Comparison of ENCODE assay signal across 9 cellular contexts in genomic region chr14:21711360-21711961, GRCh38. TPM values are rescaled to one million over a fixed set of nuclear protein-coding genes. Genes with fewer than 3 reads are reported as not detected.
DNase-seq lines count a peak whose midpoint lies in the region; ATAC-seq and TF ChIP-seq lines count a peak whose summit lies in the region.
"Had no signal": no experiment of that assay in that cellular context is flagged by ENCODE, and none has a peak within 500 bp of the region (broad histone marks: within the 10 kb centered on the region; RNA-seq: fewer than 3 reads in every experiment).

No MANE protein-coding gene starts in this region.

- H3K4me3 Mint-ChIP-seq in neural progenitor cell = no peak overlapping the region

- TF ChIP-seq CTCF in DOHH2 (IDR thresholded peaks at IDR 0.05; ENCODE audit: low read depth, low read length, poor library complexity, severe bottlenecking) (peak; percentile 84), neural progenitor cell (IDR thresholded peaks at IDR 0.05) (peak; percentile 90)

- H3K9ac ChIP-seq in neural progenitor cell = no peak overlapping the region

- H3K4me1 Mint-ChIP-seq in neural progenitor cell = no peaks in the 10 kb centered on the region

- DNase-seq in AG08395 (ENCODE audit: low spot score) (peak; percentile 4), HuH-7 (ENCODE audit: low spot score) (peak; percentile 26), SKM-1 (lab: John Stamatoyannopoulos, UW; ENCODE audit: unreplicated experiment) (peak; percentile 2), epidermal melanocyte (ENCODE audit: insufficient read length, low spot score) (peak; percentile 32), neural progenitor cell (ENCODE audit: low spot score) (peak; percentile 45), mucosa of gallbladder (ENCODE audit: low spot score) (no peak)

- peaks cover 28% of the 10 kb centered on the region for H3K27me3 ChIP-seq in DOHH2 (ENCODE audit: control insufficient read depth, low read length)
- H3K27me3 ChIP-seq in neural progenitor cell = no peaks in the 10 kb centered on the region
- H3K27me3 ChIP-seq: SJSA1 had no signal

- H3K9me3 Mint-ChIP-seq in neural progenitor cell = no peaks in the 10 kb centered on the region

- H3K79me2 ChIP-seq in DOHH2 (ENCODE audit: control insufficient read depth, low read length) = no peaks in the 10 kb centered on the region
- H3K79me2 ChIP-seq in neural progenitor cell (ENCODE audit: low read depth) = no peaks in the 10 kb centered on the region

- no peak overlapping the region for H3K27ac ChIP-seq in DOHH2 (ENCODE audit: low read depth, low read length)
- no peak overlapping the region for H3K27ac ChIP-seq in neural progenitor cell
- H3K27ac ChIP-seq: SJSA1 had no signal

- H3K4me1 ChIP-seq in DOHH2 (ENCODE audit: control insufficient read depth, low read length) = no peaks in the 10 kb centered on the region
- H3K4me1 ChIP-seq in neural progenitor cell = no peaks in the 10 kb centered on the region
- H3K4me1 ChIP-seq: SJSA1 had no signal

- peak overlapping the region; percentile 61 for H2AFZ ChIP-seq in neural progenitor cell (replicated peaks)

- H3F3A ChIP-seq in DOHH2 (ENCODE audit: control insufficient read depth, insufficient read depth) = no peaks in the 10 kb centered on the region
- H3F3A ChIP-seq in neural progenitor cell (ENCODE audit: low read depth) = no peaks in the 10 kb centered on the region

- no peaks in the 10 kb centered on the region for H3K27me3 Mint-ChIP-seq in neural progenitor cell (ENCODE audit: insufficient read depth, low read depth)

- no peak overlapping the region for H3K4me3 ChIP-seq in DOHH2 (ENCODE audit: low read length)
- H3K4me3 ChIP-seq in neural progenitor cell = no peak overlapping the region
- H3K4me3 ChIP-seq: SJSA1 had no signal

- no peak overlapping the region for H3K27ac Mint-ChIP-seq in neural progenitor cell

- H3K9me3 ChIP-seq in DOHH2 (ENCODE audit: control insufficient read depth, insufficient read depth, low read length) = no peaks in the 10 kb centered on the region; the same call in 1 of the 2 replicates
- peaks cover 5% of the 10 kb centered on the region for H3K9me3 ChIP-seq in neural progenitor cell (ENCODE audit: low read depth)
- H3K9me3 ChIP-seq: SJSA1 had no signal

- H4K20me1 ChIP-seq in DOHH2 (ENCODE audit: control insufficient read depth, insufficient read depth, low read depth, low read length) (no peaks in the 10 kb centered on the region), neural progenitor cell (ENCODE audit: low read depth) (no peaks in the 10 kb centered on the region)

- no peaks in the 10 kb centered on the region for H3K36me3 ChIP-seq in DOHH2 (ENCODE audit: control insufficient read depth, low read length)
- H3K36me3 ChIP-seq in neural progenitor cell = no peaks in the 10 kb centered on the region
- H3K36me3 ChIP-seq: SJSA1 had no signal

- no peak overlapping the region for H3K4me2 ChIP-seq in DOHH2 (ENCODE audit: low read length)
- no peak overlapping the region for H3K4me2 ChIP-seq in neural progenitor cell

- no peak for ATAC-seq in GM19452 (IDR thresholded peaks at IDR 0.05; ENCODE audit: unreplicated experiment)

- H3K9me2 ChIP-seq in DOHH2 (replicated peaks; ENCODE audit: control insufficient read depth, low read length) = no peaks in the 10 kb centered on the region

- no peaks in the 10 kb centered on the region for H3K36me3 Mint-ChIP-seq in neural progenitor cell

RNA-seq across cellular contexts. Expression of gene OR4E1, which starts 37.8 kb away (rescaled TPM):
- total RNA-seq in neural progenitor cell (ENCODE audit: low replicate concordance) = not detected in 2 replicates
- not detected for total RNA-seq in mucosa of gallbladder
- total RNA-seq: SJSA1 had no signal

RNA-seq across cellular contexts. Expression of gene OR4E2, which starts 57.8 kb away (rescaled TPM):
- total RNA-seq in neural progenitor cell (ENCODE audit: low replicate concordance) (not detected in 2 replicates), mucosa of gallbladder (not detected)
- total RNA-seq: SJSA1 had no signal
